1 cellular context compared by ENCODE assay signal in the genomic region with DNA sequence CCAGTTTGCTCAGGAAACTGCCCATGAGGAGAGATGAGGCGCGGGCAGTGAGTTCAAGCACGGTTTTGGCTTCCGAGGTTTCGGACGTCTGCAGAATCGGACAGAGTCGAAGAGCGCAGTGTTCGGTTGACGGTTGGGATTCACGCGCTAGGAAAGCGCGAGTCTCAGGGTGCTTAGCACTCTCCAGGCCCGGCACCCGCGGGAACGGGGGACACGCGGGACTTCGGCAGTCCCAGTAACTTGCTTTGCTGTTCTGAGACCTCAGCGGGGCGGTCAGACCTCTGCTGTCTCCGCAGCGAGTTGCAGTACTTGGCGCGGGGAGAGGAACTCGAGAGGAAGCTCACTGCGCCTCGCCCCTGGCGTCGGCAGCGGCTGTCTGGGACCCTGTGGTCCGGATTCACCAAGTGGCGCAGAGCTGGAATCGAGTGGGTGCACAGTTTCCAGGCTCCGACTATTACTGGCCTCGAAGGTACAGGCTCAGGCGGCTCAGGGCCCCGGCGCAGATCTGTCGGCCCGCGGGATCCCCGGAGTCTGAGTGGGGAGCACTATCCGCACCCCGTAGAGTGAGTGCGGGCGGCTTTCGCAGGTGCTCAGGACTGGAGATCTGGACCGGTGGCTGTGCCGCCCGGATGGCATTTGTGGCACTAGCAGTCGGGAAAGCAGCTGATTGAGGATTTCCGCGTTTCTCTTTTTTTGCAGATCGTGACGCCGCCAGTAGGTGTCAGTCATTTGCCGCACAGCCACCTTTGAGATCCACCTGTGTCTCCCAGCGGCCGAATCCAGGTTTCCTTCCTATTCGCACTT.
TF ChIP-seq lines count a peak whose summit lies in the region.

POM121L2 (minus strand) TSS at position 128 of the 804 bp plus-strand sequence; CDS start at position 25, 103 bp downstream.

TF ChIP-seq in HepG2, 621 proteins besides CTCF, POLR2A, EP300 and RAD21 (continued from another document):
- no peak for TF ChIP-seq ZNF256 (CRISPR knock-in tag; conservative IDR thresholded peaks at IDR 0.05)
- 0 out of 2 replicates have a peak, but pooled peaks have one; percentile 54 for TF ChIP-seq ZNF670 (CRISPR knock-in tag; IDR thresholded peaks at IDR 0.05; ENCODE audit: borderline replicate concordance)
- peak; percentile 76; the same call in 1 of the 2 replicates for TF ChIP-seq ZNF556 (CRISPR knock-in tag; IDR thresholded peaks at IDR 0.05; ENCODE audit: borderline replicate concordance)
- peak; percentile 58; the same call in 1 of the 2 replicates for TF ChIP-seq MTA1 (CRISPR knock-in tag; IDR thresholded peaks at IDR 0.05; ENCODE audit: borderline replicate concordance)
- 0 out of 2 replicates have a peak, but pooled peaks have one; percentile 22 for TF ChIP-seq ZNF644 (CRISPR knock-in tag; IDR thresholded peaks at IDR 0.05; ENCODE audit: low read depth)
- TF ChIP-seq, protein P1, sequence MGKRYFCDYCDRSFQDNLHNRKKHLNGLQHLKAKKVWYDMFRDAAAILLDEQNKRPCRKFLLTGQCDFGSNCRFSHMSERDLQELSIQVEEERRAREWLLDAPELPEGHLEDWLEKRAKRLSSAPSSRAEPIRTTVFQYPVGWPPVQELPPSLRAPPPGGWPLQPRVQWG (CRISPR knock-in tag; IDR thresholded peaks at IDR 0.05; ENCODE audit: borderline replicate concordance, low read depth): no peak
